1 cellular context compared by ENCODE assay signal in genomic region chr2:120606931-120607330, GRCh38.
TF ChIP-seq lines count a peak whose summit lies in the region.

No MANE protein-coding gene starts in this region.

TF ChIP-seq in H1, 55 proteins besides CTCF, POLR2A, EP300 and RAD21:
- TF ChIP-seq CHD1 (IDR thresholded peaks at IDR 0.05; ENCODE audit: low read depth, low read length) = no peak
- TF ChIP-seq NANOG (IDR thresholded peaks at IDR 0.05; ENCODE audit: insufficient read depth, low read depth, low read length, poor library complexity, severe bottlenecking) = no peak
- TF ChIP-seq ASH2L (IDR thresholded peaks at IDR 0.05; ENCODE audit: low read length) = no peak
- TF ChIP-seq CBX8 (IDR thresholded peaks at IDR 0.05; ENCODE audit: borderline replicate concordance, low read depth, low read length) = no peak
- TF ChIP-seq PHF8 (conservative IDR thresholded peaks at IDR 0.05; ENCODE audit: low read depth, low read length) = no peak
